Comparison of ENCODE assay signal across 7 cellular contexts in genomic region chr16:11852092-11852809, GRCh38. TPM values are rescaled to one million over a fixed set of nuclear protein-coding genes. Genes with fewer than 3 reads are reported as not detected.
DNase-seq lines count a peak whose midpoint lies in the region; ATAC-seq and TF ChIP-seq lines count a peak whose summit lies in the region.

No MANE protein-coding gene starts in this region.

- peak overlapping the region in 2 of 3 experiments; percentile 18 to 75; a peak in 2 of 7 replicates for H3K27ac Mint-ChIP-seq in H9

- no peak overlapping the region for H2BK20ac ChIP-seq in H9 (ENCODE audit: low read depth, low read length, poor library complexity, severe bottlenecking)

- TF ChIP-seq EP300 in esophagus muscularis mucosa (IDR thresholded peaks at IDR 0.05): no peak

- H2BK12ac ChIP-seq in H9 (ENCODE audit: insufficient read length, low read depth, low read length): no peak overlapping the region

- H3K27ac ChIP-seq in H9 (ENCODE audit: insufficient read length, low read depth, low read length) (no peak overlapping the region), esophagus muscularis mucosa (replicated peaks in 1 of 4) (peak overlapping the region; percentile 85 to 94 (median 92))

- H3K4me2 ChIP-seq in H9 (ENCODE audit: insufficient read depth, insufficient read length, low read length): peak overlapping the region; percentile 97

- H3K56ac ChIP-seq in H9 (ENCODE audit: insufficient read length, low read depth, low read length): no peak overlapping the region

- peaks cover 14 to 21% (median 18%) of the 10 kb centered on the region in 4 donors for H3K36me3 ChIP-seq in esophagus muscularis mucosa

- H2BK120ac ChIP-seq in H9 (ENCODE audit: low read depth, low read length, poor library complexity, severe bottlenecking): no peak overlapping the region

- no peaks in the 10 kb centered on the region for H3K9me3 ChIP-seq in H9 (ENCODE audit: control insufficient read depth, low read depth, low read length)
- H3K9me3 ChIP-seq in esophagus muscularis mucosa: no peaks in the 10 kb centered on the region

- H3K9me3 Mint-ChIP-seq in H9: peaks cover 0 to 2% of the 10 kb centered on the region in 2 experiments; a peak in 1 of 5 replicates

- no peak overlapping the region for H3K18ac ChIP-seq in H9 (ENCODE audit: insufficient read length, low read depth, low read length)

- H2AFZ ChIP-seq in H9 (ENCODE audit: low read length): no peak overlapping the region

- ATAC-seq in HG02884 (IDR thresholded peaks at IDR 0.05; ENCODE audit: unreplicated experiment): no peak

- H3K79me2 ChIP-seq in H9 (ENCODE audit: insufficient read depth, low read length): peaks cover 21% of the 10 kb centered on the region; the same call in 1 of the 2 replicates

- TF ChIP-seq CTCF in H9 (conservative IDR thresholded peaks at IDR 0.05): no peak
- no peak for TF ChIP-seq CTCF in esophagus muscularis mucosa (IDR thresholded peaks at IDR 0.05)

- peaks cover 7% of the 10 kb centered on the region for H3K23me2 ChIP-seq in H9 (ENCODE audit: insufficient read length, low read depth, low read length, poor library complexity, severe bottlenecking)

- H3K4me1 ChIP-seq in H9 (ENCODE audit: insufficient read depth, low read length) (no peaks in the 10 kb centered on the region), esophagus muscularis mucosa (peaks cover 38 to 68% (median 55%) of the 10 kb centered on the region in 4 donors)

- H3K4me3 ChIP-seq in esophagus muscularis mucosa: peak overlapping the region; percentile 71 to 99 (median 92)

- H3K9ac ChIP-seq in H9 (ENCODE audit: extremely low read depth, insufficient read length, low read length): peak overlapping the region; percentile 49

- H3K27me3 ChIP-seq in H9 (ENCODE audit: insufficient read depth, low read length) (no peaks in the 10 kb centered on the region), esophagus muscularis mucosa (no peaks in the 10 kb centered on the region)

- H3K79me1 ChIP-seq in H9 (ENCODE audit: insufficient read depth, low read depth, low read length, poor library complexity, severe bottlenecking): peaks cover 10% of the 10 kb centered on the region

- H3K27me3 Mint-ChIP-seq in H9 (ENCODE audit: low read depth): no peaks in the 10 kb centered on the region

- no peaks in the 10 kb centered on the region for H4K20me1 ChIP-seq in H9 (ENCODE audit: control insufficient read depth, insufficient read depth, insufficient read length)

- TF ChIP-seq POLR2A in esophagus muscularis mucosa (IDR thresholded peaks at IDR 0.05; ENCODE audit: low read depth): no peak

- H3K23ac ChIP-seq in H9 (ENCODE audit: insufficient read length, low read depth, low read length): no peak overlapping the region

- H2BK15ac ChIP-seq in H9 (ENCODE audit: low read depth, low read length): no peak overlapping the region

- intact Hi-C loops in esophagus muscularis mucosa (cut with DNase I) (loop anchor here (5.0 kb wide), 2 partner anchors 70 to 125 kb away; partner anchors contain the start of gene SNX29), posterior vena cava (cut with DNase I) (no loop called here)

- H3K4me3 Mint-ChIP-seq in H9: peak overlapping the region; percentile 95 to 98

- no peak overlapping the region for H2BK5ac ChIP-seq in H9 (ENCODE audit: insufficient read length, low read length)

- no peak overlapping the region for H4K8ac ChIP-seq in H9 (replicated peaks; ENCODE audit: insufficient read length, low read depth, low read length)

- no peak overlapping the region for H4K91ac ChIP-seq in H9 (ENCODE audit: insufficient read length, low read depth, low read length)

- DNase-seq in H9 (no peak), RPMI8226 (peak; percentile 58), esophagus muscularis mucosa (ENCODE audit: extremely low spot score) (no peak), posterior vena cava (ENCODE audit: low spot score) (peak; percentile 82), globus pallidus (ENCODE audit: low spot score) (no peak)
- no peak for DNase-seq in stimulated activated CD4-positive, alpha-beta T cell treated with anti-CD3 and anti-CD28 coated beads, Interleukin-4, amount 100 ng/mL, for 4 hours

- WGBS in H9 (ENCODE audit: extremely low coverage, insufficient read length, low lambda C conversion rate): no CpG with 5 or more reads among the region's 33 CpGs
- WGBS in esophagus muscularis mucosa: 42% methylated on average over 32 of the region's 33 CpGs

- no peak overlapping the region for H3T11ph ChIP-seq in H9 (ENCODE audit: low read length)

- H3K4ac ChIP-seq in H9 (ENCODE audit: low read depth, low read length): no peak overlapping the region

- peaks cover 6 to 10% of the 10 kb centered on the region in 2 experiments for H3K4me1 Mint-ChIP-seq in H9

- no peak overlapping the region for H4K5ac ChIP-seq in H9 (ENCODE audit: insufficient read length, low read depth, low read length)

- H2AK5ac ChIP-seq in H9 (ENCODE audit: insufficient read length, low read length): no peak overlapping the region

- H3K14ac ChIP-seq in H9 (ENCODE audit: insufficient read depth, low read length): no peak overlapping the region

- peaks cover 24 to 36% (median 31%) of the 10 kb centered on the region in 3 experiments for H3K36me3 Mint-ChIP-seq in H9 (ENCODE audit: insufficient read depth in 1 of 3, low read depth in 3 of 3)

RNA-seq across cellular contexts. Expression of gene RSL1D1, which starts 0.9 kb away (rescaled TPM):
- total RNA-seq in H9 (2021): 334 and 343 TPM in 2 replicates
- total RNA-seq in esophagus muscularis mucosa: 100 to 1,000 TPM in 2 of 4 donors, 10 to 100 TPM in 2; 73.9 to 125 (median 97.1) TPM
- 10 to 100 TPM; 93.4 to 95.1 TPM for total RNA-seq in posterior vena cava

RNA-seq across cellular contexts. Expression of gene ZC3H7A, which starts 55.2 kb away (rescaled TPM):
- total RNA-seq in H9 (2021) (43.1 and 43.5 TPM in 2 replicates), esophagus muscularis mucosa (10 to 100 TPM; 51.1 to 61.0 (median 61.0) TPM), posterior vena cava (10 to 100 TPM; 51.2 to 60.9 TPM)

Comparison
In these comparisons a context has a peak if more than half of its experiments do, and no peak if none do; other contexts are left out.
1. DNase-seq: peak in RPMI8226 (single experiment) and posterior vena cava (single experiment); none in H9 (single experiment), esophagus muscularis mucosa (single experiment), globus pallidus (single experiment) and stimulated activated CD4-positive, alpha-beta T cell treated with anti-CD3 and anti-CD28 coated beads, Interleukin-4, amount 100 ng/mL, for 4 hours (0 of 2).